Comparison of ENCODE assay signal across 1 cellular context in the genomic region with DNA sequence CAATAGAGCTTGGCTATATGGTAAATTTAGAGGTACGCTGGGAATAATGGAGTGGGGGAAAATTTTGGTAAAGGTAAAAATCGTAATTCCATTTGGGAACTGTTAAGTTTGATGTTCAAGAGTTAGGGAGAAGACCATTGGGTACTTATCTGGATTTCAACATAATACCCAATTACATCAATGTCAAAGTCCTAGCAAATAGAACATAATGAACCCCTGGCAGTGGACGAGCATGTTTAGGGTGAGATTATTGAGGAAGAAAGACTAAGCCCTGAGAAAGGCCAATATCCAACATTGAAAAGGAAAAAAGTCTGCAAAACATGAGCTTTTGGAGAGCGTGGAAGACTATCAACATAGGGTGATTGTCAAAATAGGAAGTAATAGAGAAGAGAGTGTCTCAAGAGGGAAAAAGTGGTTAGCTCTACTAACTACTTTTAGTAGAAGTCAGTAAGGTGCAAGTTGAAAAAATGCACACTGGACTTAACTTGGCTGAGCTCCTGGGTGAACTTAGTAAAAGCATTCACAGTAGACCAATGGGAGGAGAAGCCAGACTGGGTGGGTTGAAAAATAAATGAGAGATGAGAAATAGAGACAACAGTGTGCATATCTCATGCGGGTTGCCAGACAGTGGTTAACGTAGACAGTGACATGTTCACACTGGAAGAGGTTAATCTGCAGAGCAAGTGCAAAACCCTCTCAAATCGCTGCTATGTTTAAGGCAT.
TF ChIP-seq lines count a peak whose summit lies in the region.

No MANE protein-coding gene starts in this region.

TF ChIP-seq in liver, 16 proteins besides CTCF, POLR2A, EP300 and RAD21 (continued from another document):
- TF ChIP-seq, protein P1, sequence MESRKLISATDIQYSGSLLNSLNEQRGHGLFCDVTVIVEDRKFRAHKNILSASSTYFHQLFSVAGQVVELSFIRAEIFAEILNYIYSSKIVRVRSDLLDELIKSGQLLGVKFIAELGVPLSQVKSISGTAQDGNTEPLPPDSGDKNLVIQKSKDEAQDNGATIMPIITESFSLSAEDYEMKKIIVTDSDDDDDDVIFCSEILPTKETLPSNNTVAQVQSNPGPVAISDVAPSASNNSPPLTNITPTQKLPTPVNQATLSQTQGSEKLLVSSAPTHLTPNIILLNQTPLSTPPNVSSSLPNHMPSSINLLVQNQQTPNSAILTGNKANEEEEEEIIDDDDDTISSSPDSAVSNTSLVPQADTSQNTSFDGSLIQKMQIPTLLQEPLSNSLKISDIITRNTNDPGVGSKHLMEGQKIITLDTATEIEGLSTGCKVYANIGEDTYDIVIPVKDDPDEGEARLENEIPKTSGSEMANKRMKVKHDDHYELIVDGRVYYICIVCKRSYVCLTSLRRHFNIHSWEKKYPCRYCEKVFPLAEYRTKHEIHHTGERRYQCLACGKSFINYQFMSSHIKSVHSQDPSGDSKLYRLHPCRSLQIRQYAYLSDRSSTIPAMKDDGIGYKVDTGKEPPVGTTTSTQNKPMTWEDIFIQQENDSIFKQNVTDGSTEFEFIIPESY (IDR thresholded peaks at IDR 0.05): peak; percentile 46
- TF ChIP-seq EGR1 (IDR thresholded peaks at IDR 0.05; ENCODE audit: low read depth in 2 of 2): peak in 1 of 2 donors; percentile 53
- TF ChIP-seq GABPA (IDR thresholded peaks at IDR 0.05 in 1 of 2, conservative IDR thresholded peaks at IDR 0.05 in 1 of 2): peak in 1 of 2 donors; percentile 22
- TF ChIP-seq JUND (IDR thresholded peaks at IDR 0.05): peak; percentile 47 to 84
- TF ChIP-seq HNF4A (conservative IDR thresholded peaks at IDR 0.05): peak; percentile 90 to 92
TF ChIP-seq in liver: peak in this region for 14.
